In the genomic region with DNA sequence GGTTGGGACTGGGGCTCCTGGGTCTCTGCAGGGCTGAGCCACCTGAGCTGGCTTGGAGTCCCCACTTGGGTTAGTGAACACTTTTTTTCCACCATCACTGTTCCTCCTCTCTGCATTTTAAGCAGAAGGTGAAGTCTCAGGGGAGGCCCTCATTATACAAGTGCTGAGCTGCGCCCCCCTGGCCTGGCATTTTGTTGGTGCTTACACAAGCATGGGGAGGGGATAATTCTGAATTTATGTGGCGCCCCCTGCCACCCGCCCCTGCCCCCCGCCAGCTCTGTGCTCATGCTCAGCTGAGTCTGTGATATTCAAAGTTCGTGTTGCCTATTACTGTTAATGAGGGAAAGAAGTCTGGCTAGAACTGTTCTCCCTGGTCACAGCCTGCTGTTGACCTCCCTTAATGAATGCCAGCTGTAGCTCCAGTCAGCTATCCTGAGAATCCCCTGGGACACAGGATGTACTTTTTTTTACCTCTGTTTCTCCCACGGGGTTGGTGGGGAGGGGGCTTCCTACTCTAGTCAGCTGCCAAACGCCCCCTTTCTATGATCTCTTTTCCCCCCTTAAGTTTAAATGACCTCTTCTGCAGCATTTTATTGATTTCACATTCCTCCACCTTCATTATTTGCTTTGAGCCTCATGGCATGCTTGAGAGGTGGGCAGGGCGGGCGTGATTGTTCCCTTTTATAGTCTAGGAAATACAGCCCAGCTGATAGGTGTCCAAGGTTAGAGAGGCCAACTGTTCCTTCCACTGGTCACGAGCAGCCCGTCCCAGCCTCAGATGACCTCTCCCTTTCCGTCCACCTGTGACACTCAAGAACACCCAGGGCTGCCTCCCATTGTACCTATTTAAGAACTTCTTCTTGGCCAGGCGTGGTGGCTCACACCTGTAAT, we compare ENCODE assay signal across 1 cellular context.
TF ChIP-seq lines count a peak whose summit lies in the region.

No MANE protein-coding gene starts in this region.

TF ChIP-seq in IMR-90, 13 proteins besides CTCF, POLR2A, EP300 and RAD21 (continued from another document):
- TF ChIP-seq, protein P1, sequence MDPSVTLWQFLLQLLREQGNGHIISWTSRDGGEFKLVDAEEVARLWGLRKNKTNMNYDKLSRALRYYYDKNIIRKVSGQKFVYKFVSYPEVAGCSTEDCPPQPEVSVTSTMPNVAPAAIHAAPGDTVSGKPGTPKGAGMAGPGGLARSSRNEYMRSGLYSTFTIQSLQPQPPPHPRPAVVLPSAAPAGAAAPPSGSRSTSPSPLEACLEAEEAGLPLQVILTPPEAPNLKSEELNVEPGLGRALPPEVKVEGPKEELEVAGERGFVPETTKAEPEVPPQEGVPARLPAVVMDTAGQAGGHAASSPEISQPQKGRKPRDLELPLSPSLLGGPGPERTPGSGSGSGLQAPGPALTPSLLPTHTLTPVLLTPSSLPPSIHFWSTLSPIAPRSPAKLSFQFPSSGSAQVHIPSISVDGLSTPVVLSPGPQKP (IDR thresholded peaks at IDR 0.05; ENCODE audit: borderline replicate concordance, low read depth, low read length) = no peak
- TF ChIP-seq RCOR1 (IDR thresholded peaks at IDR 0.05; ENCODE audit: insufficient replicate concordance, low read length) = no peak
- no peak for TF ChIP-seq MXI1 (IDR thresholded peaks at IDR 0.05; ENCODE audit: borderline replicate concordance, low read depth, low read length)
- no peak for TF ChIP-seq MAFK (IDR thresholded peaks at IDR 0.05; ENCODE audit: low read depth, low read length)
- TF ChIP-seq NFE2L2 (IDR thresholded peaks at IDR 0.05; ENCODE audit: low read depth, low read length) = no peak
- TF ChIP-seq, protein P2, sequence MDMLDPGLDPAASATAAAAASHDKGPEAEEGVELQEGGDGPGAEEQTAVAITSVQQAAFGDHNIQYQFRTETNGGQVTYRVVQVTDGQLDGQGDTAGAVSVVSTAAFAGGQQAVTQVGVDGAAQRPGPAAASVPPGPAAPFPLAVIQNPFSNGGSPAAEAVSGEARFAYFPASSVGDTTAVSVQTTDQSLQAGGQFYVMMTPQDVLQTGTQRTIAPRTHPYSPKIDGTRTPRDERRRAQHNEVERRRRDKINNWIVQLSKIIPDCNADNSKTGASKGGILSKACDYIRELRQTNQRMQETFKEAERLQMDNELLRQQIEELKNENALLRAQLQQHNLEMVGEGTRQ (IDR thresholded peaks at IDR 0.05; ENCODE audit: low read depth, low read length) = no peak
- no peak for TF ChIP-seq CHD1 (IDR thresholded peaks at IDR 0.05; ENCODE audit: low read depth, low read length)
- no peak for TF ChIP-seq FOS (IDR thresholded peaks at IDR 0.05; ENCODE audit: low read depth, low read length)
- TF ChIP-seq RFX5 (IDR thresholded peaks at IDR 0.05; ENCODE audit: low read depth, low read length) = no peak
